ENCODE assay signal across 1 cellular context in the genomic region with DNA sequence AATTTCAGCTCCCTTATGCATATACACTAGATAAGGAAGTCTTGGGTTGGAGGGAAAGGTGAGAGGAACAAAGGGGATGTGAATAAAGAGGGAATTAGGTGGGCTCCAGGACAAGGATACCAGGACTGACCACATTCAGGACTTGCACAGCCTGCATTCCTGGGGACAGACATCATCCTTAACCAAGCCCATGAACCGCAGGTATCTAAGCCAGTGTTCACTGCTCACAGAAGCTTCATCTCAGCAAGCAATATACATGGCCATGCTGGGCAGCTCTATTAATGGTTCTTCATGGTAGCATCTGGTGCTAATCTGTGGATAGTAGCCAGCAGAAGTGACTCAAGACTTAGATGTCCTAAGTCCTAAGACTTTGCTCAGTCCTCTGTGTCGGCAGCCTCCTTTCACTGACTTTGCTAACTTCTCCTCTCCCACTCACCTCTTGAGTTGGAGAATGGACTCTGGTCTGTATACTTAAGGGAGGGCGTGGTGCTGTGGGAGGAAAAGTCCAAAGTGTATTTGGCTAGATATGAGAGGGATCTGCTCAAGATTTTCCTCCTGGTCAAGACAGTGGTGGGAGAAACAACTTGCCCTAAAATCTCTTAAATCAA.
TF ChIP-seq lines count a peak whose summit lies in the region.

No MANE protein-coding gene starts in this region.

TF ChIP-seq in GM23338, 12 proteins besides CTCF, POLR2A, EP300 and RAD21 (continued from another document):
- TF ChIP-seq NANOG (IDR thresholded peaks at IDR 0.05; ENCODE audit: borderline replicate concordance) (no peak), CREB1 (CRISPR knock-in tag; IDR thresholded peaks at IDR 0.05; ENCODE audit: low read depth) (no peak), ZNF114 (CRISPR knock-in tag; IDR thresholded peaks at IDR 0.05) (no peak)
